In the genomic region with DNA sequence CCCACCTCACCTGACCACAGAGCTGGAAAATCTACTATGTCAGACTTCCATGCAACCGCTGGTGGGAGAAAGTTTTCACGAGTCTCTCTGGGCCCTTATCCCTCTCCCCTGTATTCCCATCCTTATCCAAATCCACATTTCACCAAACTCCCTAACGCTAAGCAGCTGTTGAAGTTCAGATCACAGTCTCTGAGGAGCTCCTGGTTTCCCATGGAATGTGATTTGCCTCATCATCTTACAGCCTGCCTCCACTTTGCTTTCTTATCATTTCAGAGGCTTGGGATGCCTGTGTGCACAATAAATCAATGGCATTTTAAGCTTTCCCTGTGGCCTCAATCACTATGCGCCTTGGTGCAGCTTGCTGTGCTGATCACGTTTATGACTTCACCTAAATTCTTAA, we compare ENCODE assay signal across 17 cellular contexts.
"Had no signal": no experiment of that assay in that cellular context is flagged by ENCODE, and none has a peak within 500 bp of the region (broad histone marks: within the 10 kb centered on the region; RNA-seq: fewer than 3 reads in every experiment).

No MANE protein-coding gene starts in this region.

- H3K4me1 ChIP-seq: spleen, upper lobe of right lung had no signal

- H3K9me3 ChIP-seq: esophagus muscularis mucosa, ovary, right lobe of liver, thoracic aorta, upper lobe of right lung had no signal

- DNase-seq: activated CD4-positive, alpha-beta T cell treated with anti-CD3 and anti-CD28 coated beads, Interleukin-2, amount 50 U/mL, for 1 hour; activated CD8-positive, alpha-beta memory T cell treated with anti-CD3 and anti-CD28 coated beads for 24 hours; activated gamma-delta T cell treated with Interleukin-2 at 50 U/mL for 16 hours; aorta; dorsolateral prefrontal cortex; left ventricle myocardium superior; ovary; right lobe of liver; spleen; stimulated activated naive CD8-positive, alpha-beta T cell treated with anti-CD3 and anti-CD28 coated beads, Interleukin-15, amount 100 ng/mL, for 72 hours; T-cell; T-helper 9 cell; upper lobe of right lung had no signal

- H3K36me3 ChIP-seq: esophagus muscularis mucosa, neural progenitor cell, ovary, right lobe of liver, spleen, thoracic aorta, upper lobe of right lung had no signal

- ATAC-seq: activated CD4-positive, CD25-positive, alpha-beta regulatory T cell treated with anti-CD3 and anti-CD28 coated beads, Interleukin-2, amount 50 U/mL, for 24 hours; left ventricle myocardium superior; stimulated activated naive CD8-positive, alpha-beta T cell treated with anti-CD3 and anti-CD28 coated beads, Interleukin-15, amount 100 ng/mL, for 72 hours; T-cell; upper lobe of right lung had no signal

- H3K27ac ChIP-seq: dorsolateral prefrontal cortex, esophagus muscularis mucosa, neural progenitor cell, ovary, right lobe of liver, spleen, thoracic aorta, upper lobe of right lung had no signal

- H3K4me3 ChIP-seq: dorsolateral prefrontal cortex, esophagus muscularis mucosa, neural progenitor cell, ovary, right lobe of liver, spleen, thoracic aorta, upper lobe of right lung had no signal

- H3K27me3 ChIP-seq: esophagus muscularis mucosa, neural progenitor cell, ovary, right lobe of liver, spleen, upper lobe of right lung had no signal
